Comparison of ENCODE assay signal across 16 cellular contexts in the genomic region with DNA sequence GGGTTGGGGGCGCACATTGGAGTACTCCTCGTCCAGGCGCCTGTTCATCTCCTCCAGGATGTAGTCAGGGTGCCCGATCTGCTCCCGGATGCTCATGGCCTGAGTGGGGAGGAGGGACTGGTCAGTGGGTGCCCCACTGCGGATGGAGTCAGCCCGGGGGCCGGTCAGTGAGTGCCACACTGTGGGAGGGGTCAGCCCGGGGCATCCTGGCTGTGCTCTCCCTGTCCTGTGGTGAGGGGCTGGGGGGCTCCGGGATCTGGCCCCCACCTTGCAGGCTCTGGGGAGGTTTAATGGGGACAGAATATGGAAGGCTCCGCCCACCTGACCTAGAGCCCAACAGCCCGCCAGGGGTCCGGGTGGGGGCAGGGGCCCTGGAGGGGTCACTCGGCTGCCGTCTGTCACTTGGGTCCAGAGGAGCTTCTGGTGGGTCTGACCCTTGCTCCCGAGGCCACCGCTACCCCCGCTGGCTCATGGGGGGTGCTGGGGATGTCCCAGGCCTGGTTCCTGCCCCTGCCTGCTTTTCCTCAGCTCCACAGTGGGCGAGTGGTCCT. TPM values are rescaled to one million over a fixed set of nuclear protein-coding genes. Genes with fewer than 3 reads are reported as not detected.
"Had no signal": no experiment of that assay in that cellular context is flagged by ENCODE, and none has a peak within 500 bp of the region (broad histone marks: within the 10 kb centered on the region; RNA-seq: fewer than 3 reads in every experiment).

No MANE protein-coding gene starts in this region.

- H3K36me3 Mint-ChIP-seq: activated naive CD8-positive, alpha-beta T cell treated with anti-CD3 and anti-CD28 coated beads, Interleukin-2, amount 10 ng/mL, durations not matched to agents 7 days and 5 days had no signal

- H3K27me3 Mint-ChIP-seq: activated naive CD8-positive, alpha-beta T cell treated with anti-CD3 and anti-CD28 coated beads, Interleukin-2, amount 10 ng/mL, durations not matched to agents 7 days and 5 days; stimulated activated naive CD8-positive, alpha-beta T cell treated with anti-CD3 and anti-CD28 coated beads, Interleukin-15, Interleukin-2, amounts not matched to agents 100 ng/mL and 50 ng/mL, for 24 hours had no signal

- H3K36me3 ChIP-seq: ascending aorta, SJCRH30, thoracic aorta had no signal

- H3K27me3 ChIP-seq: ascending aorta had no signal

- ATAC-seq: naive thymus-derived CD8-positive, alpha-beta T cell had no signal

- H3K4me3 ChIP-seq: ascending aorta, SJCRH30, thoracic aorta had no signal

- DNase-seq: activated CD4-positive, alpha-beta memory T cell treated with anti-CD3 and anti-CD28 coated beads, Interleukin-2, amount 10 ng/mL, durations not matched to agents 7 days and 5 days; activated CD4-positive, alpha-beta T cell treated with anti-CD3 and anti-CD28 coated beads for 1 hour; activated CD8-positive, alpha-beta memory T cell treated with anti-CD3 and anti-CD28 coated beads, Interleukin-2, amount 50 U/mL, for 48 hours; activated naive CD8-positive, alpha-beta T cell treated with anti-CD3 and anti-CD28 coated beads, Interleukin-2, amount 10 ng/mL, durations not matched to agents 7 days and 5 days; foreskin melanocyte; mammary epithelial cell; occipital lobe; SJCRH30; stimulated activated CD4-positive, alpha-beta T cell treated with anti-CD3 and anti-CD28 coated beads, Interleukin-4, amount 100 ng/mL, for 1 hour; stimulated activated CD8-positive, alpha-beta memory T cell treated with anti-CD3 and anti-CD28 coated beads, Interleukin-4, amount 100 ng/mL, for 48 hours had no signal

- H3K9me3 Mint-ChIP-seq: activated CD4-positive, alpha-beta memory T cell treated with anti-CD3 and anti-CD28 coated beads, Interleukin-2, amount 10 ng/mL, durations not matched to agents 7 days and 5 days; activated naive CD8-positive, alpha-beta T cell treated with anti-CD3 and anti-CD28 coated beads, Interleukin-2, amount 10 ng/mL, durations not matched to agents 7 days and 5 days; activated T-helper 2 cell treated with anti-CD3 and anti-CD28 coated beads, Interferon-gamma antibody, Interleukin-2, Interleukin-4, amounts not matched to agents 10 μg/mL and 5 μg/mL and 100 μg/mL, durations not matched to agents 14 hours and 24 hours and 36 hours; stimulated activated naive CD8-positive, alpha-beta T cell treated with anti-CD3 and anti-CD28 coated beads, Interleukin-15, Interleukin-2, amounts not matched to agents 100 ng/mL and 50 ng/mL, for 24 hours had no signal

- H3K27ac ChIP-seq: ascending aorta, SJCRH30, thoracic aorta had no signal

- H3K27ac Mint-ChIP-seq: activated CD4-positive, alpha-beta memory T cell treated with anti-CD3 and anti-CD28 coated beads, Interleukin-2, amount 10 ng/mL, durations not matched to agents 7 days and 5 days; activated T-helper 2 cell treated with anti-CD3 and anti-CD28 coated beads, Interferon-gamma antibody, Interleukin-2, Interleukin-4, amounts not matched to agents 10 μg/mL and 5 μg/mL and 100 μg/mL, durations not matched to agents 14 hours and 24 hours and 36 hours; naive thymus-derived CD8-positive, alpha-beta T cell; stimulated activated naive CD8-positive, alpha-beta T cell treated with anti-CD3 and anti-CD28 coated beads, Interleukin-15, Interleukin-2, amounts not matched to agents 100 ng/mL and 50 ng/mL, for 24 hours had no signal

- H3K4me3 Mint-ChIP-seq: activated CD4-positive, alpha-beta memory T cell treated with anti-CD3 and anti-CD28 coated beads, Interleukin-2, amount 10 ng/mL, durations not matched to agents 7 days and 5 days; activated naive CD8-positive, alpha-beta T cell treated with anti-CD3 and anti-CD28 coated beads, Interleukin-2, amount 10 ng/mL, durations not matched to agents 7 days and 5 days; naive thymus-derived CD8-positive, alpha-beta T cell; stimulated activated naive CD8-positive, alpha-beta T cell treated with anti-CD3 and anti-CD28 coated beads, Interleukin-15, Interleukin-2, amounts not matched to agents 100 ng/mL and 50 ng/mL, for 24 hours had no signal

- H3K4me1 ChIP-seq: ascending aorta had no signal

- H3K9me3 ChIP-seq: SJCRH30, thoracic aorta had no signal

RNA-seq across cellular contexts. Expression of a gene that starts 37.5 kb away (rescaled TPM):
- total RNA-seq: ascending aorta, bronchial epithelial cell, mammary epithelial cell, SJCRH30, thoracic aorta had no signal

RNA-seq across cellular contexts. Expression of a gene that starts 39.2 kb away (rescaled TPM):
- total RNA-seq: SJCRH30 had no signal
